Comparison of ENCODE assay signal across 16 cellular contexts in genomic region chr16:3874794-3875692, GRCh38. TPM values are rescaled to one million over a fixed set of nuclear protein-coding genes. Genes with fewer than 3 reads are reported as not detected.
DNase-seq lines count a peak whose midpoint lies in the region; ATAC-seq, FAIRE-seq and TF ChIP-seq lines count a peak whose summit lies in the region.
"Had no signal": no experiment of that assay in that cellular context is flagged by ENCODE, and none has a peak within 500 bp of the region (broad histone marks: within the 10 kb centered on the region; RNA-seq: fewer than 3 reads in every experiment).

No MANE protein-coding gene starts in this region.

- H3K4me1 Mint-ChIP-seq in activated naive CD8-positive, alpha-beta T cell treated with anti-CD3 and anti-CD28 coated beads for 36 hours: peaks cover 85% of the 10 kb centered on the region
- H3K4me1 Mint-ChIP-seq in naive thymus-derived CD8-positive, alpha-beta T cell: peaks cover 62 to 93% (median 93%) of the 10 kb centered on the region in 4 donors
- peaks cover 80% of the 10 kb centered on the region for H3K4me1 Mint-ChIP-seq in type B pancreatic cell (ENCODE audit: unreplicated experiment)

- H2AFZ ChIP-seq in HepG2 (ENCODE audit: low read length) (no peak overlapping the region), mammary epithelial cell (ENCODE audit: low read depth, low read length) (no peak overlapping the region)

- H3K4me1 ChIP-seq in HepG2 (ENCODE audit: insufficient read depth, low read length) (peaks cover 68% of the 10 kb centered on the region), right lobe of liver (peaks cover 0 to 64% (median 24%) of the 10 kb centered on the region in 4 donors), aorta (ENCODE audit: control insufficient read depth in 1 of 2, insufficient read depth in 2 of 2, low read length in 2 of 2) (peaks cover 0 to 11% of the 10 kb centered on the region in 2 donors), mammary epithelial cell (ENCODE audit: insufficient read depth, low read length) (peaks cover 9% of the 10 kb centered on the region)

- TF ChIP-seq POLR2A in HepG2 (IDR thresholded peaks at IDR 0.05; ENCODE audit: insufficient read depth in 1 of 2, low read depth in 2 of 2, low read length in 2 of 2) (no peak), right lobe of liver (IDR thresholded peaks at IDR 0.05) (no peak)

- H3K27me3 ChIP-seq in HepG2 (ENCODE audit: control insufficient read depth in 1 of 2, insufficient read depth in 2 of 2, low read length in 2 of 2) (no peaks in the 10 kb centered on the region; a peak in 1 of 5 replicates), right lobe of liver (no peaks in the 10 kb centered on the region), aorta (ENCODE audit: control insufficient read depth in 1 of 2, insufficient read depth in 2 of 2, low read length in 1 of 2) (no peaks in the 10 kb centered on the region), mammary epithelial cell (ENCODE audit: insufficient read depth, low read length) (no peaks in the 10 kb centered on the region)

- intact Hi-C loops in HepG2 (cut with micrococcal nuclease; ENCODE audit: unreplicated experiment) (loop anchor here (10.0 kb wide), 1 partner anchor 60 kb away; no protein-coding TSS in a partner anchor), right lobe of liver (cut with DNase I) (loop anchor here (10.0 kb wide), 2 partner anchors 180 to 190 kb away; no protein-coding TSS in a partner anchor), aorta (cut with DNase I) (loop anchor here (5.0 to 10.0 kb wide), 4 partner anchors 83 to 340 kb away; no protein-coding TSS in a partner anchor), mammary epithelial cell (cut with micrococcal nuclease) (loop anchor here (5.0 to 10.0 kb wide), 2 partner anchors 93 to 350 kb away; no protein-coding TSS in a partner anchor)

- no peak for ATAC-seq in HepG2
- no peak for ATAC-seq in right lobe of liver
- no peak for ATAC-seq in naive thymus-derived CD8-positive, alpha-beta T cell
- no peak for ATAC-seq in aorta (ENCODE audit: low FRiP score)
- ATAC-seq: left cardiac atrium had no signal

- no peak for TF ChIP-seq RAD21 in HepG2 (CRISPR knock-in tag; IDR thresholded peaks at IDR 0.05)

- BruUV-seq in HepG2 (replicated peaks; lab: Mats Ljungman, UMichigan) (no TSS peak), mammary epithelial cell (replicated peaks; lab: Mats Ljungman, UMichigan) (no TSS peak)

- no peak overlapping the region for H3K9ac ChIP-seq in HepG2 (ENCODE audit: insufficient read depth, low read depth, low read length)
- no peak overlapping the region for H3K9ac ChIP-seq in mammary epithelial cell (ENCODE audit: insufficient read depth, low read length)

- H3K27ac ChIP-seq in HepG2 (ENCODE audit: extremely low read length, insufficient read depth, low read length) (no peak overlapping the region), right lobe of liver (no peak overlapping the region), aorta (ENCODE audit: low read depth in 1 of 2, low read length in 2 of 2) (no peak overlapping the region), mammary epithelial cell (ENCODE audit: insufficient read depth, low read depth, low read length) (no peak overlapping the region)

- H4K20me1 ChIP-seq in HepG2 (ENCODE audit: insufficient read depth, low read length) (peaks cover 84% of the 10 kb centered on the region), mammary epithelial cell (ENCODE audit: insufficient read depth, low read length) (peaks cover 25% of the 10 kb centered on the region)

- H3K36me3 Mint-ChIP-seq in activated naive CD8-positive, alpha-beta T cell treated with anti-CD3 and anti-CD28 coated beads for 36 hours: peaks cover 31% of the 10 kb centered on the region
- peaks cover 0 to 21% (median 5%) of the 10 kb centered on the region in 3 donors for H3K36me3 Mint-ChIP-seq in naive thymus-derived CD8-positive, alpha-beta T cell
- peaks cover 14% of the 10 kb centered on the region for H3K36me3 Mint-ChIP-seq in type B pancreatic cell

- TF ChIP-seq EP300 in HepG2 (IDR thresholded peaks at IDR 0.05; ENCODE audit: low read depth in 2 of 2, low read length in 2 of 2) (no peak), HepG2 (CRISPR knock-in tag; IDR thresholded peaks at IDR 0.05; ENCODE audit: borderline replicate concordance) (no peak)

- FAIRE-seq in HepG2 (lab: Jason Lieb, UNC): no peak

- 94% methylated on average over 15 of the region's 15 CpGs for WGBS in HepG2 (ENCODE audit: low lambda C conversion rate)
- WGBS in right lobe of liver (ENCODE audit: insufficient coverage, low coverage, low lambda C conversion rate, missing lambda C conversion rate): 90% methylated on average over 12 of the region's 15 CpGs
- WGBS in aorta, 2 donors: 62 to 63% methylated on average over 15 of the region's 15 CpGs
- WGBS in mammary epithelial cell (ENCODE audit: low coverage, missing lambda C conversion rate): 79% methylated on average over 13 of the region's 15 CpGs

- POLR2A ChIA-PET in HepG2 (lab: Yijun Ruan, JAX): no interaction called here
- POLR2A ChIA-PET in naive thymus-derived CD8-positive, alpha-beta T cell (lab: Charles Lee): interaction anchor here (1.0 kb wide), 1 partner anchor 35 kb away, joined by 3 read pairs; no protein-coding TSS in a partner anchor

- H3K4me2 ChIP-seq in HepG2 (ENCODE audit: low read depth, low read length) (no peak overlapping the region), mammary epithelial cell (ENCODE audit: insufficient read depth, low read depth, low read length) (no peak overlapping the region)

- H3K36me3 ChIP-seq in HepG2 (replicated peaks in 1 of 2; ENCODE audit: control insufficient read depth in 1 of 2, insufficient read depth in 2 of 2, low read length in 2 of 2) (peaks cover 0 to 1% of the 10 kb centered on the region in 2 experiments; a peak in 4 of 5 replicates), right lobe of liver (no peaks in the 10 kb centered on the region), aorta (ENCODE audit: control insufficient read depth in 1 of 2, insufficient read depth in 2 of 2, low read length in 1 of 2) (no peaks in the 10 kb centered on the region), mammary epithelial cell (ENCODE audit: insufficient read depth, low read length) (no peaks in the 10 kb centered on the region)

- no peaks in the 10 kb centered on the region for H3K9me3 ChIP-seq in HepG2 (ENCODE audit: low read length)
- H3K9me3 ChIP-seq in right lobe of liver: no peaks in the 10 kb centered on the region
- no peaks in the 10 kb centered on the region for H3K9me3 ChIP-seq in aorta (ENCODE audit: control insufficient read depth, low read length)
- H3K9me3 ChIP-seq in mammary epithelial cell (replicated peaks; ENCODE audit: insufficient read depth, low read length): no peaks in the 10 kb centered on the region
- H3K9me3 ChIP-seq: mucosa of descending colon had no signal

- peak overlapping the region; percentile 40 for H3K27ac Mint-ChIP-seq in activated naive CD8-positive, alpha-beta T cell treated with anti-CD3 and anti-CD28 coated beads for 36 hours
- H3K27ac Mint-ChIP-seq in naive thymus-derived CD8-positive, alpha-beta T cell: peak overlapping the region in 9 of 10 donors; percentile 3 to 87 (median 56)
- peak overlapping the region; percentile 24 for H3K27ac Mint-ChIP-seq in type B pancreatic cell
- H3K27ac Mint-ChIP-seq: activated naive CD4-positive, alpha-beta T cell treated with anti-CD3 and anti-CD28 coated beads, Interleukin-2, amount 10 ng/mL, durations not matched to agents 7 days and 5 days had no signal

- CTCF ChIA-PET in HepG2 (lab: Yijun Ruan, JAX; ENCODE audit: low intra/inter-chr PET ratio, low total read pairs) (no interaction called here), mammary epithelial cell (lab: Charles Lee; ENCODE audit: low non-redundant PET) (no interaction called here)

- in situ Hi-C loops in HepG2 (cut with HindIII; ENCODE audit: extremely low pct_ligation_motif_present, low pct_unique_long_range_greater_than_20kb) (no loop called here), mammary epithelial cell (cut with MboI; ENCODE audit: low sequenced_read_pairs in 2 of 2) (loop anchor here in 1 of 2 donors (10.0 to 25.0 kb wide), 2 partner anchors 190 to 338 kb away; no protein-coding TSS in a partner anchor)

- dilution Hi-C loops in mammary epithelial cell (cut with HindIII; ENCODE audit: low sequenced_read_pairs): loop anchor here (5.0 to 10.0 kb wide), 5 partner anchors 42 to 230 kb away; no protein-coding TSS in a partner anchor

- H3K27me3 Mint-ChIP-seq in activated naive CD8-positive, alpha-beta T cell treated with anti-CD3 and anti-CD28 coated beads for 36 hours: no peaks in the 10 kb centered on the region
- no peaks in the 10 kb centered on the region for H3K27me3 Mint-ChIP-seq in naive thymus-derived CD8-positive, alpha-beta T cell
- no peaks in the 10 kb centered on the region for H3K27me3 Mint-ChIP-seq in type B pancreatic cell
- H3K27me3 Mint-ChIP-seq: activated naive CD4-positive, alpha-beta T cell treated with anti-CD3 and anti-CD28 coated beads, Interleukin-2, amount 10 ng/mL, durations not matched to agents 7 days and 5 days had no signal

- H3K79me2 ChIP-seq in HepG2 (ENCODE audit: insufficient read depth, low read length) (peaks cover 96% of the 10 kb centered on the region), mammary epithelial cell (ENCODE audit: insufficient read depth, low read length) (peaks cover 98% of the 10 kb centered on the region)

- no peak for TF ChIP-seq CTCF in HepG2 (CRISPR knock-in tag; IDR thresholded peaks at IDR 0.05)
- no peak for TF ChIP-seq CTCF in right lobe of liver (IDR thresholded peaks at IDR 0.05)
- no peak for TF ChIP-seq CTCF in type B pancreatic cell (conservative IDR thresholded peaks at IDR 0.05)
- TF ChIP-seq CTCF in mammary epithelial cell (conservative IDR thresholded peaks at IDR 0.05 in 1 of 2, IDR thresholded peaks at IDR 0.05 in 1 of 2; ENCODE audit: extremely low read depth in 1 of 2, insufficient read depth in 1 of 2, low read depth in 1 of 2, low read length in 2 of 2): no peak

- H3K9me3 Mint-ChIP-seq in activated naive CD8-positive, alpha-beta T cell treated with anti-CD3 and anti-CD28 coated beads for 36 hours: no peaks in the 10 kb centered on the region
- H3K9me3 Mint-ChIP-seq in naive thymus-derived CD8-positive, alpha-beta T cell: no peaks in the 10 kb centered on the region
- no peaks in the 10 kb centered on the region for H3K9me3 Mint-ChIP-seq in type B pancreatic cell
- H3K9me3 Mint-ChIP-seq: activated naive CD4-positive, alpha-beta T cell treated with anti-CD3 and anti-CD28 coated beads, Interleukin-2, amount 10 ng/mL, durations not matched to agents 7 days and 5 days had no signal

- no peak overlapping the region for H3K4me3 ChIP-seq in HepG2 (replicated peaks in 1 of 3; ENCODE audit: insufficient read depth in 1 of 3, low read depth in 2 of 3, low read length in 3 of 3)
- no peak overlapping the region for H3K4me3 ChIP-seq in right lobe of liver
- no peak overlapping the region for H3K4me3 ChIP-seq in aorta (ENCODE audit: low read length in 2 of 2)
- H3K4me3 ChIP-seq in mammary epithelial cell (replicated peaks in 1 of 3; ENCODE audit: insufficient read depth in 1 of 3, low read depth in 2 of 3, low read length in 3 of 3): no peak overlapping the region
- H3K4me3 ChIP-seq: mucosa of descending colon had no signal

- no peak overlapping the region for H3K4me3 Mint-ChIP-seq in activated naive CD8-positive, alpha-beta T cell treated with anti-CD3 and anti-CD28 coated beads for 36 hours
- peak overlapping the region in 9 of 10 donors; percentile 8 to 91 (median 67) for H3K4me3 Mint-ChIP-seq in naive thymus-derived CD8-positive, alpha-beta T cell
- H3K4me3 Mint-ChIP-seq in type B pancreatic cell: peak overlapping the region; percentile 51
- H3K4me3 Mint-ChIP-seq: activated naive CD4-positive, alpha-beta T cell treated with anti-CD3 and anti-CD28 coated beads, Interleukin-2, amount 10 ng/mL, durations not matched to agents 7 days and 5 days had no signal

- DNase-seq in HepG2 (ENCODE audit: low spot score) (no peak), right lobe of liver (no peak), type B pancreatic cell (ENCODE audit: extremely low spot score, unreplicated experiment) (no peak), NCI-H446 treated with DMSO at 0.1 percent for 48 hours (lab: John Stamatoyannopoulos, UW) (no peak), aorta (no peak), mammary epithelial cell (no peak)
- no peak for DNase-seq in activated naive CD8-positive, alpha-beta T cell treated with anti-CD3 and anti-CD28 coated beads for 36 hours
- no peak for DNase-seq in naive thymus-derived CD8-positive, alpha-beta T cell
- DNase-seq: activated naive CD4-positive, alpha-beta T cell treated with anti-CD3 and anti-CD28 coated beads, Interleukin-2, amount 10 ng/mL, durations not matched to agents 7 days and 5 days; GF-D8; GOT3; hypothalamus; left cardiac atrium; NCI-H146; stimulated activated naive CD4-positive, alpha-beta T cell treated with Interleukin-2 at 50 U/mL for 16 hours had no signal

RNA-seq across cellular contexts. Expression of gene CREBBP, which starts 5.5 kb away (rescaled TPM):
- total RNA-seq in HepG2 (2016; rRNA removed; fragmentation: Illumina TruSeq; extraction: Trizol): 9.6 and 10.4 TPM in 2 replicates
- 21.4 and 21.7 TPM in 2 replicates for total RNA-seq in HepG2 (2016; cell fraction: cytosol; rRNA removed; fragmentation: Illumina TruSeq; extraction: Trizol; ENCODE audit: low read depth)
- total RNA-seq in HepG2 (2016; cell fraction: insoluble cytoplasmic fraction; rRNA removed; fragmentation: Illumina TruSeq; extraction: Trizol): 8.9 and 11.4 TPM in 2 replicates
- 11.2 TPM in 2 replicates for total RNA-seq in HepG2 (2016; cell fraction: membrane; rRNA removed; fragmentation: Illumina TruSeq; extraction: Trizol)
- 22.2 and 24.6 TPM in 2 replicates for total RNA-seq in HepG2 (2016; cell fraction: nucleus; rRNA removed; fragmentation: Illumina TruSeq; extraction: Trizol)
- 5.3 and 5.6 TPM in 2 replicates for polyA plus RNA-seq in HepG2 (2011; rRNA removed)
- polyA plus RNA-seq in HepG2 (2011; cell fraction: cytosol; rRNA removed): 2.9 and 3.6 TPM in 2 replicates
- polyA plus RNA-seq in HepG2 (2011; cell fraction: nucleus; rRNA removed): 14.4 and 16.2 TPM in 2 replicates
- 18.0 and 18.4 TPM in 2 replicates for polyA plus RNA-seq in HepG2 (2012)
- polyA plus RNA-seq in HepG2 (2016; cell fraction: cytosol; fragmentation: Illumina TruSeq; extraction: Trizol; ENCODE audit: low read depth): 0.49 and 1.1 TPM in 2 replicates
- 8.4 and 12.7 TPM in 2 replicates for polyA plus RNA-seq in HepG2 (2016; cell fraction: insoluble cytoplasmic fraction; fragmentation: Illumina TruSeq; extraction: Trizol; ENCODE audit: low read depth)
- polyA plus RNA-seq in HepG2 (2016; cell fraction: membrane; fragmentation: Illumina TruSeq; extraction: Trizol; ENCODE audit: low read depth): 1.4 and 1.6 TPM in 2 replicates
- polyA plus RNA-seq in HepG2 (2016; cell fraction: nucleus; fragmentation: Illumina TruSeq; extraction: Trizol; ENCODE audit: insufficient read depth, low read depth): 29.7 and 36.9 TPM in 2 replicates
- polyA minus RNA-seq in HepG2 (2011; rRNA and poly(A)+ RNA removed; ENCODE audit: low replicate concordance): 22.8 and 23.5 TPM in 2 replicates
- polyA minus RNA-seq in HepG2 (2011; cell fraction: cytosol; rRNA and poly(A)+ RNA removed): 22.0 and 23.0 TPM in 2 replicates
- 37.7 and 49.0 TPM in 2 replicates for polyA minus RNA-seq in HepG2 (2011; cell fraction: nucleus; rRNA and poly(A)+ RNA removed)
- total RNA-seq in right lobe of liver: 10 to 100 TPM; 18.1 to 39.8 (median 29.2) TPM
- 10 to 100 TPM; 30.1 to 32.7 TPM for total RNA-seq in activated naive CD8-positive, alpha-beta T cell treated with anti-CD3 and anti-CD28 coated beads for 36 hours
- 100 to 1,000 TPM; 153 to 167 TPM for total RNA-seq in naive thymus-derived CD8-positive, alpha-beta T cell
- 10 to 100 TPM in 1 of 3 donors, 1 to 10 TPM in 2; 2.9 to 12.0 (median 6.4) TPM for polyA plus RNA-seq in naive thymus-derived CD8-positive, alpha-beta T cell
- 85.1 and 93.6 TPM in 2 replicates for total RNA-seq in type B pancreatic cell (ENCODE audit: low replicate concordance)
- 100 to 1,000 TPM in 1 of 2 donors, 10 to 100 TPM in 1; 80.4 to 103 TPM for total RNA-seq in aorta
- 10 to 100 TPM in 1 of 2 donors, 1 to 10 TPM in 1; 5.4 to 41.6 TPM for polyA plus RNA-seq in aorta
- total RNA-seq in mammary epithelial cell: 10 to 100 TPM; 20.2 to 45.0 TPM
- polyA plus RNA-seq in mammary epithelial cell: 3.2 TPM
- 49.9 TPM for polyA minus RNA-seq in mammary epithelial cell
